14 cellular contexts compared by ENCODE assay signal in genomic region chr5:5374034-5374715, GRCh38. TPM values are rescaled to one million over a fixed set of nuclear protein-coding genes. Genes with fewer than 3 reads are reported as not detected.
DNase-seq lines count a peak whose midpoint lies in the region; ATAC-seq and TF ChIP-seq lines count a peak whose summit lies in the region.
"Had no signal": no experiment of that assay in that cellular context is flagged by ENCODE, and none has a peak within 500 bp of the region (broad histone marks: within the 10 kb centered on the region; RNA-seq: fewer than 3 reads in every experiment).

No MANE protein-coding gene starts in this region.

- H3K4me3 ChIP-seq in BLaER1 treated with 17β-estradiol and CSF1 and Interleukin-3, amounts not matched to agents 10 nM and 100 nM, result no peak overlapping the region
- H3K4me3 ChIP-seq in choroid plexus epithelial cell (ENCODE audit: low read depth, low read length), result no peak overlapping the region
- H3K4me3 ChIP-seq: dorsolateral prefrontal cortex, lung, right lobe of liver, upper lobe of left lung had no signal

- no peaks in the 10 kb centered on the region for H3K36me3 ChIP-seq in BLaER1 treated with 17β-estradiol and CSF1 and Interleukin-3, amounts not matched to agents 10 nM and 100 nM
- H3K36me3 ChIP-seq: right lobe of liver, upper lobe of left lung had no signal

- H3K4me1 ChIP-seq in BLaER1 treated with 17β-estradiol and CSF1 and Interleukin-3, amounts not matched to agents 10 nM and 100 nM, result peaks cover 10 to 40% (median 22%) of the 10 kb centered on the region in 10 experiments

- no peak overlapping the region for H3K27ac ChIP-seq in BLaER1 treated with 17β-estradiol and CSF1 and Interleukin-3, amounts not matched to agents 10 nM and 100 nM
- H3K27ac ChIP-seq: dorsolateral prefrontal cortex, right lobe of liver, upper lobe of left lung had no signal

- peak; percentile 78 for DNase-seq in LHCN-M2 (ENCODE audit: low read depth)
- peak; percentile 43 for DNase-seq in choroid plexus epithelial cell (ENCODE audit: low read depth)
- DNase-seq in non-pigmented ciliary epithelial cell (ENCODE audit: low read depth), result peak; percentile 58
- DNase-seq in hepatic stellate cell (ENCODE audit: low spot score), result no peak
- DNase-seq: dorsolateral prefrontal cortex, right lobe of liver, SW 1271, upper lobe of left lung had no signal

- TF ChIP-seq CTCF in choroid plexus epithelial cell (conservative IDR thresholded peaks at IDR 0.05; ENCODE audit: low read depth, low read length), result no peak

- H3K9me3 ChIP-seq in BLaER1 treated with 17β-estradiol and CSF1 and Interleukin-3, amounts not matched to agents 10 nM and 100 nM (replicated peaks in 1 of 11), result peaks cover 0 to 16% (median 7%) of the 10 kb centered on the region in 11 experiments; a peak in 7 of 22 replicates
- H3K9me3 ChIP-seq: right lobe of liver, upper lobe of left lung had no signal

- no peak overlapping the region for H3K9ac ChIP-seq in BLaER1 treated with 17β-estradiol and CSF1 and Interleukin-3, amounts not matched to agents 10 nM and 100 nM

- H3K27me3 ChIP-seq in BLaER1 treated with 17β-estradiol and CSF1 and Interleukin-3, amounts not matched to agents 10 nM and 100 nM, result no peaks in the 10 kb centered on the region
- H3K27me3 ChIP-seq: dorsolateral prefrontal cortex, right lobe of liver, upper lobe of left lung had no signal

- no peaks in the 10 kb centered on the region for H4K20me1 ChIP-seq in BLaER1 treated with 17β-estradiol and CSF1 and Interleukin-3, amounts not matched to agents 10 nM and 100 nM

- ATAC-seq in GM19324 (IDR thresholded peaks at IDR 0.05; ENCODE audit: low FRiP score, unreplicated experiment) (no peak), HG03135 (IDR thresholded peaks at IDR 0.05; ENCODE audit: unreplicated experiment) (no peak), HG03521 (IDR thresholded peaks at IDR 0.05; ENCODE audit: unreplicated experiment) (no peak)
- ATAC-seq: right lobe of liver, WTC11 had no signal

- peak overlapping the region; percentile 9 to 75 (median 45); a peak in 19 of 22 replicates for H3K4me2 ChIP-seq in BLaER1 treated with 17β-estradiol and CSF1 and Interleukin-3, amounts not matched to agents 10 nM and 100 nM

RNA-seq across cellular contexts. Expression of gene ICE1, which starts 48.3 kb away (rescaled TPM):
- total RNA-seq in LHCN-M2 (2014; rRNA removed), result 27.3 and 28.5 TPM in 2 replicates
- polyA plus RNA-seq in LHCN-M2 (2012), result 5.3 TPM
